In genomic region chr7:19754521-19755116, GRCh38 we compare ENCODE assay signal across 8 cellular contexts. TPM values are rescaled to one million over a fixed set of nuclear protein-coding genes. Genes with fewer than 3 reads are reported as not detected.
DNase-seq lines count a peak whose midpoint lies in the region; ATAC-seq, FAIRE-seq and TF ChIP-seq lines count a peak whose summit lies in the region.

No MANE protein-coding gene starts in this region.

- H3K27ac ChIP-seq in A549 (no peak overlapping the region), kidney (ENCODE audit: low read depth in 2 of 2, low read length in 2 of 2) (no peak overlapping the region)

- no peaks in the 10 kb centered on the region for H3K36me3 ChIP-seq in kidney (ENCODE audit: control insufficient read depth in 1 of 2, insufficient read depth in 2 of 2, low read length in 2 of 2)

- intact Hi-C loops in kidney (cut with DNase I), result loop anchor here (10.0 kb wide), 1 partner anchor 410 kb away; no protein-coding TSS in a partner anchor
- intact Hi-C loops in activated CD4-positive, alpha-beta T cell treated with anti-CD3 and anti-CD28 coated beads for 36 hours (cut with DNase I, micrococcal nuclease), result loop anchor here (1.0 to 10.0 kb wide), 7 partner anchors 418 to 844 kb away; no protein-coding TSS in a partner anchor

- H3K27ac Mint-ChIP-seq in activated CD4-positive, alpha-beta T cell treated with anti-CD3 and anti-CD28 coated beads for 36 hours, result no peak overlapping the region

- DNase-seq in A549 (ENCODE audit: low read depth in 1 of 2, low spot score in 1 of 2), result peak in 1 of 2 experiments; percentile 49
- DNase-seq in NCI-H1694 (lab: John Stamatoyannopoulos, UW), result peak; percentile 50
- DNase-seq in kidney, result no peak
- no peak for DNase-seq in activated CD4-positive, alpha-beta T cell treated with anti-CD3 and anti-CD28 coated beads for 36 hours
- DNase-seq in GM19240 (ENCODE audit: insufficient read length, low spot score), result no peak

- H3K4me3 ChIP-seq in A549 (no peak overlapping the region), GM12875 (ENCODE audit: low read depth, low read length) (no peak overlapping the region), WI38 (ENCODE audit: low read depth, low read length) (no peak overlapping the region), kidney (ENCODE audit: low read length in 2 of 2) (no peak overlapping the region)

- H3K4me2 ChIP-seq in A549, result no peak overlapping the region

- POLR2A ChIA-PET in A549 (lab: Yijun Ruan, JAX), result no interaction called here
- POLR2A ChIA-PET in activated CD4-positive, alpha-beta T cell treated with anti-CD3 and anti-CD28 coated beads for 36 hours (lab: Charles Lee), result no interaction called here

- H3K4me3 Mint-ChIP-seq in activated CD4-positive, alpha-beta T cell treated with anti-CD3 and anti-CD28 coated beads for 36 hours, result no peak overlapping the region

- no peak overlapping the region for H3K9ac ChIP-seq in kidney (ENCODE audit: low read length in 2 of 2)

- H3K36me3 Mint-ChIP-seq in activated CD4-positive, alpha-beta T cell treated with anti-CD3 and anti-CD28 coated beads for 36 hours (ENCODE audit: low read depth), result no peaks in the 10 kb centered on the region

- no peaks in the 10 kb centered on the region for H3K9me3 Mint-ChIP-seq in activated CD4-positive, alpha-beta T cell treated with anti-CD3 and anti-CD28 coated beads for 36 hours (ENCODE audit: low read depth)

- TF ChIP-seq RAD21 in A549 (conservative IDR thresholded peaks at IDR 0.05 in 1 of 2, IDR thresholded peaks at IDR 0.05 in 1 of 2), result peak; percentile 76 to 78

- no peaks in the 10 kb centered on the region for H3K4me1 Mint-ChIP-seq in activated CD4-positive, alpha-beta T cell treated with anti-CD3 and anti-CD28 coated beads for 36 hours

- TF ChIP-seq POLR2A in A549 (IDR thresholded peaks at IDR 0.05; ENCODE audit: low read length), result no peak

- no peak for ATAC-seq in A549
- ATAC-seq in activated CD4-positive, alpha-beta T cell treated with anti-CD3 and anti-CD28 coated beads for 36 hours, result no peak
- no peak for ATAC-seq in HG02938 (IDR thresholded peaks at IDR 0.05; ENCODE audit: unreplicated experiment)

- 37% methylated on average over 6 of the region's 6 CpGs for WGBS in A549 (ENCODE audit: missing lambda C conversion rate)

- FAIRE-seq in A549 (lab: Jason Lieb, UNC) (no peak), kidney (lab: Jason Lieb, UNC) (no peak)

- TF ChIP-seq EP300 in A549 (IDR thresholded peaks at IDR 0.05), result no peak

- H3K27me3 Mint-ChIP-seq in activated CD4-positive, alpha-beta T cell treated with anti-CD3 and anti-CD28 coated beads for 36 hours, result peaks cover 11% of the 10 kb centered on the region

- no peaks in the 10 kb centered on the region for H3K4me1 ChIP-seq in A549
- no peaks in the 10 kb centered on the region for H3K4me1 ChIP-seq in kidney (ENCODE audit: control insufficient read depth in 1 of 2, insufficient read depth in 1 of 2, low read depth in 1 of 2, low read length in 2 of 2)

- no peaks in the 10 kb centered on the region for H3K9me3 ChIP-seq in A549
- no peaks in the 10 kb centered on the region for H3K9me3 ChIP-seq in kidney (ENCODE audit: control insufficient read depth in 1 of 2, low read length in 2 of 2)

- CTCF ChIA-PET in A549 (lab: Yijun Ruan, JAX), result interaction anchor here (0.6 to 2.7 kb wide), 33 partner anchors 9 to 923 kb away, joined by 3 to 20 read pairs (median 3); partner anchors contain the start of genes POLR1F and TMEM196
- CTCF ChIA-PET in activated CD4-positive, alpha-beta T cell treated with anti-CD3 and anti-CD28 coated beads for 36 hours (lab: Charles Lee), result interaction anchor here (0.7 to 2.3 kb wide), 8 partner anchors 9 to 849 kb away, joined by 3 to 8 read pairs (median 3); no protein-coding TSS in a partner anchor

- TF ChIP-seq CTCF in A549 (IDR thresholded peaks at IDR 0.05), result peak; percentile 74
- peak; percentile 50; the same call in 1 of the 2 replicates for TF ChIP-seq CTCF in GM12875 (IDR thresholded peaks at IDR 0.05; ENCODE audit: borderline replicate concordance, insufficient read depth, low read depth, low read length)
- TF ChIP-seq CTCF in WI38 (IDR thresholded peaks at IDR 0.05; ENCODE audit: low read depth, low read length), result peak; percentile 35; the same call in 1 of the 2 replicates
- TF ChIP-seq CTCF in kidney (IDR thresholded peaks at IDR 0.05; ENCODE audit: borderline replicate concordance, extremely low read depth, insufficient read depth), result peak; percentile 49

TF ChIP-seq in A549, 52 proteins besides CTCF, POLR2A, EP300 and RAD21:
- peak; percentile 80 for TF ChIP-seq SMC3 (IDR thresholded peaks at IDR 0.05)
- no peak for TF ChIP-seq USF2 (IDR thresholded peaks at IDR 0.05)
TF ChIP-seq in A549: peak in this region for 1.

RNA-seq across cellular contexts. Expression of gene TMEM196, which starts 18.8 kb away (rescaled TPM):
- polyA plus RNA-seq in A549 (2011; rRNA removed), result not detected in 2 replicates
- not detected in 2 replicates for polyA plus RNA-seq in A549 (2012; cell fraction: cytosol; rRNA removed)
- not detected in 2 replicates for polyA plus RNA-seq in A549 (2012; cell fraction: nucleus; rRNA removed)
- polyA plus RNA-seq in A549 (2017; fragmentation: RNase III; extraction: RNeasy Plus Mini Kit Qiagen cat#74134 plus additional on column Dnase treatment), result not detected in 3 replicates
- polyA minus RNA-seq in A549 (2011; rRNA and poly(A)+ RNA removed), result not detected in 2 replicates
- 0.06 TPM for total RNA-seq in kidney
- polyA plus RNA-seq in kidney (ENCODE audit: insufficient read depth, low read depth, low replicate concordance), result not detected
- not detected for total RNA-seq in activated CD4-positive, alpha-beta T cell treated with anti-CD3 and anti-CD28 coated beads for 36 hours

RNA-seq across cellular contexts. Expression of gene POLR1F, which starts 45.8 kb away (rescaled TPM):
- polyA plus RNA-seq in A549 (2011; rRNA removed), result 23.4 and 33.9 TPM in 2 replicates
- polyA plus RNA-seq in A549 (2012; cell fraction: cytosol; rRNA removed), result 5.0 and 5.5 TPM in 2 replicates
- 4.0 and 7.4 TPM in 2 replicates for polyA plus RNA-seq in A549 (2012; cell fraction: nucleus; rRNA removed)
- 11.8 to 12.4 TPM (median 11.8 TPM) in 3 replicates for polyA plus RNA-seq in A549 (2017; fragmentation: RNase III; extraction: RNeasy Plus Mini Kit Qiagen cat#74134 plus additional on column Dnase treatment)
- 9.7 and 11.0 TPM in 2 replicates for polyA minus RNA-seq in A549 (2011; rRNA and poly(A)+ RNA removed)
- total RNA-seq in kidney, result 13.3 TPM
- polyA plus RNA-seq in kidney (ENCODE audit: insufficient read depth, low read depth, low replicate concordance), result 5.3 TPM
- total RNA-seq in activated CD4-positive, alpha-beta T cell treated with anti-CD3 and anti-CD28 coated beads for 36 hours, result 10 to 100 TPM; 25.8 to 32.2 TPM
